Comparison of ENCODE assay signal across 15 cellular contexts in genomic region chr15:50774450-50774849, GRCh38. TPM values are rescaled to one million over a fixed set of nuclear protein-coding genes. Genes with fewer than 3 reads are reported as not detected.
DNase-seq lines count a peak whose midpoint lies in the region; ATAC-seq and TF ChIP-seq lines count a peak whose summit lies in the region.
"Had no signal": no experiment of that assay in that cellular context is flagged by ENCODE, and none has a peak within 500 bp of the region (broad histone marks: within the 10 kb centered on the region; RNA-seq: fewer than 3 reads in every experiment).

No MANE protein-coding gene starts in this region.

- H3K36me3 ChIP-seq in hepatocyte (replicated peaks; ENCODE audit: insufficient read depth, low read depth), result no peaks in the 10 kb centered on the region

- no peak overlapping the region for H3K4me2 ChIP-seq in hepatocyte

- WGBS in hepatocyte (ENCODE audit: low lambda C conversion rate, missing lambda C conversion rate), result 81% methylated on average over 2 of the region's 2 CpGs
- WGBS in right cardiac atrium, result 76% methylated on average over 2 of the region's 2 CpGs

- H3K27ac Mint-ChIP-seq in activated naive CD4-positive, alpha-beta T cell treated with anti-CD3 and anti-CD28 coated beads, Interleukin-2, amount 50 U/mL, for 72 hours, result peak overlapping the region; percentile 57 to 70
- H3K27ac Mint-ChIP-seq in type B pancreatic cell, result peak overlapping the region; percentile 83

- DNase-seq in activated naive CD4-positive, alpha-beta T cell treated with anti-CD3 and anti-CD28 coated beads, Interleukin-2, amount 50 U/mL, for 72 hours (ENCODE audit: low spot score in 2 of 2), result no peak
- no peak for DNase-seq in activated naive CD4-positive, alpha-beta T cell treated with Interleukin-2 at 50 U/mL for 16 hours
- peak; percentile 57 for DNase-seq in RPMI8226
- peak; percentile 46 for DNase-seq in hepatocyte (ENCODE audit: low spot score)
- no peak for DNase-seq in type B pancreatic cell (ENCODE audit: extremely low spot score, unreplicated experiment)
- DNase-seq in right cardiac atrium, result no peak
- DNase-seq: effector memory CD4-positive, alpha-beta T cell; NCI-H1105; NCI-H526 treated with DMSO at 0.1 percent for 48 hours; stimulated activated naive CD4-positive, alpha-beta T cell treated with Interleukin-2 at 50 U/mL for 16 hours; SW 1271 had no signal

- intact Hi-C loops in right cardiac atrium (cut with DNase I), result loop anchor here in 1 of 4 donors (10.0 kb wide), 1 partner anchor 90 kb away; no protein-coding TSS in a partner anchor

- H3K27ac ChIP-seq in hepatocyte (no peak overlapping the region), right cardiac atrium (ENCODE audit: low read length) (no peak overlapping the region)
- H3K27ac ChIP-seq: HL-60 had no signal

- peak overlapping the region; percentile 1 for H3K4me3 Mint-ChIP-seq in type B pancreatic cell

- H3K4me1 ChIP-seq in hepatocyte (ENCODE audit: insufficient read depth), result no peaks in the 10 kb centered on the region
- no peaks in the 10 kb centered on the region for H3K4me1 ChIP-seq in right cardiac atrium (ENCODE audit: control insufficient read depth, insufficient read depth, low read length)

- peak; percentile 68 to 98 for ATAC-seq in activated naive CD4-positive, alpha-beta T cell treated with anti-CD3 and anti-CD28 coated beads, Interleukin-2, amount 50 U/mL, for 72 hours
- ATAC-seq in HG02763 (IDR thresholded peaks at IDR 0.05; ENCODE audit: unreplicated experiment), result no peak
- no peak for ATAC-seq in right cardiac atrium
- no peak for ATAC-seq in HG03045 (IDR thresholded peaks at IDR 0.05; ENCODE audit: unreplicated experiment)

- H3K27me3 ChIP-seq in hepatocyte (no peaks in the 10 kb centered on the region), right cardiac atrium (ENCODE audit: control insufficient read depth, insufficient read depth) (no peaks in the 10 kb centered on the region)

- no peak overlapping the region for H3K4me3 ChIP-seq in hepatocyte
- H3K4me3 ChIP-seq in right cardiac atrium (ENCODE audit: low read length), result no peak overlapping the region
- H3K4me3 ChIP-seq: lung had no signal

- H3K79me2 ChIP-seq in hepatocyte, result no peaks in the 10 kb centered on the region

- H4K20me1 ChIP-seq in hepatocyte (ENCODE audit: insufficient read depth, poor library complexity, severe bottlenecking), result no peaks in the 10 kb centered on the region

- H3K36me3 Mint-ChIP-seq in activated naive CD4-positive, alpha-beta T cell treated with anti-CD3 and anti-CD28 coated beads, Interleukin-2, amount 50 U/mL, for 72 hours, result no peaks in the 10 kb centered on the region
- H3K36me3 Mint-ChIP-seq in type B pancreatic cell, result no peaks in the 10 kb centered on the region

- TF ChIP-seq CTCF in hepatocyte (IDR thresholded peaks at IDR 0.05; ENCODE audit: poor library complexity) (no peak), type B pancreatic cell (conservative IDR thresholded peaks at IDR 0.05) (no peak)

- no peaks in the 10 kb centered on the region for H3K9me3 Mint-ChIP-seq in activated naive CD4-positive, alpha-beta T cell treated with anti-CD3 and anti-CD28 coated beads, Interleukin-2, amount 50 U/mL, for 72 hours
- H3K9me3 Mint-ChIP-seq in type B pancreatic cell, result peaks cover 4% of the 10 kb centered on the region

- no peaks in the 10 kb centered on the region for H3K27me3 Mint-ChIP-seq in type B pancreatic cell

- H3K9me3 ChIP-seq in hepatocyte (ENCODE audit: low read depth) (no peaks in the 10 kb centered on the region), right cardiac atrium (ENCODE audit: control insufficient read depth, low read length) (no peaks in the 10 kb centered on the region)

- no peaks in the 10 kb centered on the region for H3K9me2 ChIP-seq in hepatocyte (replicated peaks; ENCODE audit: insufficient read depth)

- H2AFZ ChIP-seq in hepatocyte, result no peak overlapping the region

- no peaks in the 10 kb centered on the region for H3K4me1 Mint-ChIP-seq in type B pancreatic cell (ENCODE audit: unreplicated experiment)

RNA-seq across cellular contexts. Expression of gene SPPL2A, which starts 8.9 kb away (rescaled TPM):
- 10 to 100 TPM; 61.0 to 68.1 TPM for total RNA-seq in activated naive CD4-positive, alpha-beta T cell treated with anti-CD3 and anti-CD28 coated beads, Interleukin-2, amount 50 U/mL, for 72 hours
- 141 and 159 TPM in 2 replicates for total RNA-seq in hepatocyte
- polyA plus RNA-seq in hepatocyte, result 69.8 and 111 TPM in 2 replicates
- total RNA-seq in type B pancreatic cell (ENCODE audit: low replicate concordance), result 72.4 and 86.3 TPM in 2 replicates
- total RNA-seq in right cardiac atrium, result 100 to 1,000 TPM; 110 to 120 (median 116) TPM
- 33.5 TPM for polyA plus RNA-seq in right cardiac atrium

Comparison
In these comparisons a context has a peak if more than half of its experiments do, and no peak if none do; other contexts are left out.
1. ATAC-seq: peak in activated naive CD4-positive, alpha-beta T cell treated with anti-CD3 and anti-CD28 coated beads, Interleukin-2, amount 50 U/mL, for 72 hours (2 of 2); none in HG02763 (single experiment), right cardiac atrium (0 of 2) and HG03045 (single experiment).
2. DNase-seq: peak in RPMI8226 (single experiment) and hepatocyte (single experiment); none in activated naive CD4-positive, alpha-beta T cell treated with anti-CD3 and anti-CD28 coated beads, Interleukin-2, amount 50 U/mL, for 72 hours (0 of 2), activated naive CD4-positive, alpha-beta T cell treated with Interleukin-2 at 50 U/mL for 16 hours (single experiment), type B pancreatic cell (single experiment) and right cardiac atrium (0 of 3).